In genomic region chr12:14238224-14238792, GRCh38 we compare ENCODE assay signal across 9 cellular contexts.
A peak's percentile ranks its signal among the peaks of the same experiment; 100 is the strongest.
DNase-seq lines count a peak whose midpoint lies in the region; ATAC-seq and TF ChIP-seq lines count a peak whose summit lies in the region.
"Had no signal": no experiment of that assay in that cellular context is flagged by ENCODE, and none has a peak within 500 bp of the region (broad histone marks: within the 10 kb centered on the region; RNA-seq: fewer than 3 reads in every experiment).

No MANE protein-coding gene starts in this region.

- H3K9me3 Mint-ChIP-seq in WTC11, result no peaks in the 10 kb centered on the region

- no peak overlapping the region for H3K27ac Mint-ChIP-seq in WTC11

- DNase-seq in BJ (ENCODE audit: low read depth) (no peak), WTC11 (ENCODE audit: low spot score) (no peak), left ventricle myocardium inferior (no peak), tibial nerve (ENCODE audit: low spot score in 2 of 2) (no peak), NCI-H2171 (lab: John Stamatoyannopoulos, UW) (no peak), COR-L47 (lab: John Stamatoyannopoulos, UW) (no peak), HEK293T (ENCODE audit: extremely low spot score) (no peak)

- no peak overlapping the region for H3K4me3 Mint-ChIP-seq in WTC11

- H3K9me3 ChIP-seq in left ventricle myocardium inferior (replicated peaks) (peaks cover 16% of the 10 kb centered on the region), tibial nerve (peaks cover 0 to 16% (median 5%) of the 10 kb centered on the region in 4 donors)

- peak; percentile 56 for TF ChIP-seq CTCF in BJ (IDR thresholded peaks at IDR 0.05; ENCODE audit: insufficient read depth, low read depth, low read length)
- peak; percentile 50; the same call in 1 of the 2 replicates for TF ChIP-seq CTCF in WTC11 (IDR thresholded peaks at IDR 0.05)
- peak; percentile 84 for TF ChIP-seq CTCF in left ventricle myocardium inferior (IDR thresholded peaks at IDR 0.05; ENCODE audit: borderline replicate concordance)
- peak; percentile 54 to 77 (median 71) for TF ChIP-seq CTCF in tibial nerve (IDR thresholded peaks at IDR 0.05)

- H3K27me3 ChIP-seq in BJ (ENCODE audit: control insufficient read depth, insufficient read depth, low read length) (no peaks in the 10 kb centered on the region), left ventricle myocardium inferior (ENCODE audit: low read depth) (no peaks in the 10 kb centered on the region), tibial nerve (no peaks in the 10 kb centered on the region)

- H3K27me3 Mint-ChIP-seq in WTC11 (ENCODE audit: low read depth), result no peaks in the 10 kb centered on the region
- H3K27me3 Mint-ChIP-seq: stimulated activated naive CD8-positive, alpha-beta T cell treated with anti-CD3 and anti-CD28 coated beads, Interleukin-15, Interleukin-2, amounts not matched to agents 100 ng/mL and 50 ng/mL, for 24 hours had no signal

- CTCF ChIA-PET in BJ (lab: Yijun Ruan, JAX), result interaction anchor here (0.6 to 3.0 kb wide), 26 partner anchors 8 to 610 kb away, joined by 3 to 31 read pairs (median 4); partner anchors contain the start of genes ATF7IP and PLBD1
- CTCF ChIA-PET in WTC11 (lab: Charles Lee), result interaction anchor here (0.6 to 3.0 kb wide), 38 partner anchors 10 to 478 kb away, joined by 3 to 59 read pairs (median 4); partner anchors contain the start of genes ATF7IP and PLBD1
- CTCF ChIA-PET in HEK293T (lab: Yijun Ruan, JAX), result interaction anchor here (0.7 to 1.5 kb wide), 8 partner anchors 11 to 1688 kb away, joined by 3 to 6 read pairs (median 3); no protein-coding TSS in a partner anchor

- peak; percentile 36 for ATAC-seq in HG03342 (IDR thresholded peaks at IDR 0.05; ENCODE audit: unreplicated experiment)
- no peak for ATAC-seq in WTC11

- no peak overlapping the region for H3K4me3 ChIP-seq in BJ (ENCODE audit: low read depth, low read length)
- no peak overlapping the region for H3K4me3 ChIP-seq in left ventricle myocardium inferior
- H3K4me3 ChIP-seq in tibial nerve, result no peak overlapping the region

- POLR2A ChIA-PET in BJ (lab: Charles Lee), result interaction anchor here (0.5 kb wide), 1 partner anchor 127 kb away, joined by 3 read pairs; the partner anchor contains the start of gene ATF7IP
- POLR2A ChIA-PET in WTC11 (lab: Charles Lee), result interaction anchor here (3.2 kb wide), 1 partner anchor 127 kb away, joined by 13 read pairs; the partner anchor contains the start of gene ATF7IP
- POLR2A ChIA-PET in HEK293T (lab: Yijun Ruan, JAX), result no interaction called here

- H3K4me1 Mint-ChIP-seq in WTC11, result peaks cover 21% of the 10 kb centered on the region

- H3K27ac ChIP-seq in left ventricle myocardium inferior (replicated peaks), result no peak overlapping the region
- H3K27ac ChIP-seq in tibial nerve, result peak overlapping the region in 2 of 4 donors; percentile 71 to 76

- WGBS in tibial nerve, 2 donors, result 44 to 45% methylated on average over 8 of the region's 8 CpGs

- no peak for TF ChIP-seq EP300 in tibial nerve (IDR thresholded peaks at IDR 0.05)

- intact Hi-C loops in left ventricle myocardium inferior (cut with micrococcal nuclease), result loop anchor here (5.0 kb wide), 1 partner anchor 379 kb away; no protein-coding TSS in a partner anchor

- H3K36me3 Mint-ChIP-seq in WTC11, result peaks cover 6% of the 10 kb centered on the region; the same call in 1 of the 2 replicates

- H3K4me1 ChIP-seq in left ventricle myocardium inferior (peaks cover 14% of the 10 kb centered on the region), tibial nerve (peaks cover 0 to 23% (median 0%) of the 10 kb centered on the region in 4 donors)

- H3K36me3 ChIP-seq in BJ (ENCODE audit: control insufficient read depth, insufficient read depth, low read length) (no peaks in the 10 kb centered on the region), left ventricle myocardium inferior (no peaks in the 10 kb centered on the region), tibial nerve (no peaks in the 10 kb centered on the region)

- no peak for TF ChIP-seq POLR2A in tibial nerve (IDR thresholded peaks at IDR 0.05)

TF ChIP-seq in WTC11, 78 proteins besides CTCF, POLR2A, EP300 and RAD21 (continues in another document):
- TF ChIP-seq GRHL2 (CRISPR knock-in tag; IDR thresholded peaks at IDR 0.05; ENCODE audit: insufficient replicate concordance, severe bottlenecking) (no peak), HMGA2 (CRISPR knock-in tag; IDR thresholded peaks at IDR 0.05) (no peak), ARID4B (CRISPR knock-in tag; IDR thresholded peaks at IDR 0.05; ENCODE audit: borderline replicate concordance) (no peak), SMAD3 (CRISPR knock-in tag; IDR thresholded peaks at IDR 0.05; ENCODE audit: borderline replicate concordance) (no peak), ZBTB21 (CRISPR knock-in tag; IDR thresholded peaks at IDR 0.05; ENCODE audit: borderline replicate concordance) (no peak), ZNF121 (CRISPR knock-in tag; IDR thresholded peaks at IDR 0.05) (no peak)

TF ChIP-seq in HEK293T, 16 proteins besides CTCF, POLR2A, EP300 and RAD21:
- TF ChIP-seq PKNOX1 (IDR thresholded peaks at IDR 0.05) (no peak), ARNT (IDR thresholded peaks at IDR 0.05) (no peak), ELF4 (IDR thresholded peaks at IDR 0.05) (no peak), TARDBP (IDR thresholded peaks at IDR 0.05) (no peak), HDGF (IDR thresholded peaks at IDR 0.05; ENCODE audit: borderline replicate concordance) (no peak), FOXA1 (IDR thresholded peaks at IDR 0.05) (no peak), CTBP1 (IDR thresholded peaks at IDR 0.05; ENCODE audit: borderline replicate concordance) (no peak), LEF1 (IDR thresholded peaks at IDR 0.05; ENCODE audit: borderline replicate concordance) (no peak)
